ENCODE assay signal across 1 cellular context in the genomic region with DNA sequence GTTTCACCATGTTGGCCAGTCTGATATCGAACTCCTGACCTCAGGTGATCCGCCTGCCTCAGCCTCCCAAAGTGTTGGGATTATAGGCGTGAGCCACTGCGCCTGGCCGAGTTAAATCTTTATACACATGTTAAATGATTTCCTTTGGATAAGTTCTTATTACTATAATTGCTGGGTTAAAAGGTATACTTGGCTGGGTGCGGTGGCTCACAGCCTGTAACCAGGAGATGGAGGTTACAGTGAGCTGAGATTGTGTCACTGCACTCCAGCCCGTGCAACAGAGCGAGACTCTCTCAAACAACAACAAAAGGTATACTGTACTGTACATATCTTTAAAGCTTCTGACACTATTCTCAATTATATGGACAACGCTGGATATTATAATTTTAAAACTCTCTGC.
A peak's percentile ranks its signal among the peaks of the same experiment; 100 is the strongest.
TF ChIP-seq lines count a peak whose summit lies in the region.

No MANE protein-coding gene starts in this region.

TF ChIP-seq in HepG2, 621 proteins besides CTCF, POLR2A, EP300 and RAD21:
- TF ChIP-seq CBX2 (IDR thresholded peaks at IDR 0.05; ENCODE audit: low read depth, low read length) (0 out of 2 replicates have a peak, but pooled peaks have one; percentile 26), CBX2 (CRISPR knock-in tag; IDR thresholded peaks at IDR 0.05; ENCODE audit: low read depth) (no peak), XRCC5 (optimal IDR thresholded peaks at IDR 0.05; ENCODE audit: low read length) (no peak)
TF ChIP-seq in HepG2: peak in this region for 1.
